In genomic region chr1:12658531-12659453, GRCh38 we compare ENCODE assay signal across 8 cellular contexts. TPM values are rescaled to one million over a fixed set of nuclear protein-coding genes. Genes with fewer than 3 reads are reported as not detected.
DNase-seq lines count a peak whose midpoint lies in the region; ATAC-seq, FAIRE-seq and TF ChIP-seq lines count a peak whose summit lies in the region.

No MANE protein-coding gene starts in this region.

- BruUV-seq in Calu3 (replicated peaks; lab: Mats Ljungman, UMichigan) = no TSS peak

- H3K27ac ChIP-seq in HL-60 (replicated peaks) = no peak overlapping the region

- no peak overlapping the region for H3K4me3 Mint-ChIP-seq in Calu3 (ENCODE audit: low read depth, unreplicated experiment)
- H3K4me3 Mint-ChIP-seq in mesothelial cell of epicardium = no peak overlapping the region

- no peak overlapping the region for H3K4me3 ChIP-seq in HL-60 (replicated peaks; ENCODE audit: insufficient read depth, low read length)

- H3K9me3 Mint-ChIP-seq in Calu3 (ENCODE audit: low read depth, unreplicated experiment) (peaks cover 5% of the 10 kb centered on the region), mesothelial cell of epicardium (peaks cover 19% of the 10 kb centered on the region)

- ATAC-seq in HG03520 (IDR thresholded peaks at IDR 0.05; ENCODE audit: unreplicated experiment) = no peak

- intact Hi-C loops in Calu3 (cut with micrococcal nuclease; ENCODE audit: unreplicated experiment) = loop anchor here (1.0 to 2.0 kb wide), 3 partner anchors 180 to 384 kb away; no protein-coding TSS in a partner anchor

- H3K4me1 Mint-ChIP-seq in Calu3 (ENCODE audit: low read depth, unreplicated experiment) (peaks cover 7% of the 10 kb centered on the region), mesothelial cell of epicardium (peaks cover 4% of the 10 kb centered on the region)

- CTCF ChIA-PET in Calu3 (lab: Charles Lee) = interaction anchor here (0.6 to 1.9 kb wide), 4 partner anchors 183 to 833 kb away, joined by 3 to 9 read pairs (median 4); no protein-coding TSS in a partner anchor

- peak; percentile 84 for TF ChIP-seq CTCF in Calu3 (IDR thresholded peaks at IDR 0.05; ENCODE audit: unreplicated experiment)
- TF ChIP-seq CTCF in HL-60 (IDR thresholded peaks at IDR 0.05; ENCODE audit: insufficient read depth, low read length) = peak; percentile 92
- peak; percentile 97 for TF ChIP-seq CTCF in mesothelial cell of epicardium (IDR thresholded peaks at IDR 0.05; ENCODE audit: unreplicated experiment)

- DNase-seq in Calu3 (peak; percentile 80), HL-60 (ENCODE audit: low read depth in 1 of 2, low spot score in 1 of 2) (peak; percentile 48 to 69), NOMO-1 treated with dmso at 0.1 percent for 144 hours (lab: John Stamatoyannopoulos, UW; ENCODE audit: unreplicated experiment) (peak; percentile 3), mesothelial cell of epicardium (ENCODE audit: low spot score in 2 of 2, unreplicated experiment in 2 of 2) (peak; percentile 51 to 85)
- peak; percentile 33 to 52 (median 50) for DNase-seq in activated CD8-positive, alpha-beta memory T cell treated with anti-CD3 and anti-CD28 coated beads for 48 hours (ENCODE audit: low read depth in 2 of 3, low spot score in 2 of 3)
- peak; percentile 42 to 47 for DNase-seq in stimulated activated CD8-positive, alpha-beta memory T cell treated with anti-CD3 and anti-CD28 coated beads, Interleukin-4, amount 100 ng/mL, for 1 hour (ENCODE audit: low read depth in 2 of 2, low spot score in 1 of 2)

- H3K27ac Mint-ChIP-seq in Calu3 (ENCODE audit: unreplicated experiment) (no peak overlapping the region), mesothelial cell of epicardium (no peak overlapping the region)

- FAIRE-seq in endometrium (lab: Jason Lieb, UNC) = peak; percentile 35

- H3K36me3 Mint-ChIP-seq in Calu3 (ENCODE audit: insufficient read depth, unreplicated experiment) (no peaks in the 10 kb centered on the region), mesothelial cell of epicardium (no peaks in the 10 kb centered on the region)

- H3K27me3 ChIP-seq in HL-60 (ENCODE audit: insufficient read depth, poor library complexity, severe bottlenecking) = no peaks in the 10 kb centered on the region

- peaks cover 9% of the 10 kb centered on the region for H3K27me3 Mint-ChIP-seq in Calu3 (ENCODE audit: unreplicated experiment)
- no peaks in the 10 kb centered on the region for H3K27me3 Mint-ChIP-seq in mesothelial cell of epicardium (ENCODE audit: low read depth)

RNA-seq across cellular contexts. Expression of gene AADACL4, which starts 14.9 kb away (rescaled TPM):
- total RNA-seq in Calu3 (2022) (not detected in 2 replicates), mesothelial cell of epicardium (0.31 to 0.36 TPM (median 0.31 TPM) in 3 replicates)

RNA-seq across cellular contexts. Expression of gene DHRS3, which starts 40.8 kb away (rescaled TPM):
- total RNA-seq in Calu3 (2022) (173 and 239 TPM in 2 replicates), mesothelial cell of epicardium (1,067 to 1,086 TPM (median 1,071 TPM) in 3 replicates)

RNA-seq across cellular contexts. Expression of gene AADACL3, which starts 57.1 kb away (rescaled TPM):
- total RNA-seq in Calu3 (2022) (not detected in 2 replicates), mesothelial cell of epicardium (not detected in 3 replicates)

Comparison
In these comparisons a context has a peak if more than half of its experiments do, and no peak if none do; other contexts are left out.
1. DNase-seq: peak in every context shown above with its lines; median percentile 80 in Calu3; 68 in mesothelial cell of epicardium; 58 in HL-60; 50 in activated CD8-positive, alpha-beta memory T cell treated with anti-CD3 and anti-CD28 coated beads for 48 hours; 44 in stimulated activated CD8-positive, alpha-beta memory T cell treated with anti-CD3 and anti-CD28 coated beads, Interleukin-4, amount 100 ng/mL, for 1 hour; 3 in NOMO-1 treated with dmso at 0.1 percent for 144 hours.